In the genomic region with DNA sequence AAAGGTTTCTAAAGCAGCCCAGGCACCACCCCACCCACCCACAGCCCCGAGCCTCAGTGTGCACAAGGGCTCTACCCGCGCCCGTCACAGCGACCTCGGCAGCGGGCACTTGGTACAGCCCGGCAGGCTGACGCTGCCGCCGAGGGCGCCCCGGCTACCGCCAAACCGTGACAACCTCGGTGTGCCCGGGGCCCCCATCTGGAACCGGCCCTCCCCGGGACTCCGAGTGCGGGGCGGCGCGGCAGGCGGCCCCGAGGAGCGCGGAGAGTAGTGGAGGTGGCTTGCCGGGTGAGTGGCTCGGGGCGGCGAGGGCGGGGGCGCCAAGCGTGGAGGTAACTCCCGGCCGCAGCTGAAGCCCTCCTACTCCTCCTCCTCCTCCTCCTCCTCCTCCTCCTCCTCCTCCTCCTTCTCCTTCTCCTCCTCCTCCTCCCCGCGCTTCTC, we compare ENCODE assay signal across 8 cellular contexts. TPM values are rescaled to one million over a fixed set of nuclear protein-coding genes. Genes with fewer than 3 reads are reported as not detected.
A peak's percentile ranks its signal among the peaks of the same experiment; 100 is the strongest.
DNase-seq lines count a peak whose midpoint lies in the region; ATAC-seq and TF ChIP-seq lines count a peak whose summit lies in the region.

Gene ISM1 (plus strand): TSS at position 418 of the 441 bp plus-strand sequence. CDS start 503 bp downstream, outside the sequence.

- H3K9me3 ChIP-seq in testis: no peaks in the 10 kb centered on the region

- no peaks in the 10 kb centered on the region for H3K9me3 Mint-ChIP-seq in effector memory CD8-positive, alpha-beta T cell

- H3K4me1 Mint-ChIP-seq in effector memory CD8-positive, alpha-beta T cell (ENCODE audit: low read depth in 2 of 2): peaks cover 4 to 6% of the 10 kb centered on the region in 2 donors

- DNase-seq in COR-L47 (lab: John Stamatoyannopoulos, UW) (peak; percentile 47), myocyte (ENCODE audit: low read depth) (peak; percentile 26), testis (peak; percentile 15), G401 (ENCODE audit: low spot score) (no peak), occipital lobe (lab: John Stamatoyannopoulos, UW) (no peak)
- DNase-seq in effector memory CD8-positive, alpha-beta T cell: peak in 1 of 3 experiments; percentile 7

- no peak within 1 kb of the TSS for H3K27ac ChIP-seq in testis

- peak; percentile 15 for ATAC-seq in HG02610 (IDR thresholded peaks at IDR 0.05; ENCODE audit: unreplicated experiment)
- peak; percentile 25 to 38 for ATAC-seq in activated CD4-positive, CD25-positive, alpha-beta regulatory T cell treated with anti-CD3 and anti-CD28 coated beads, Interleukin-2, amount 50 U/mL, for 24 hours
- ATAC-seq in effector memory CD8-positive, alpha-beta T cell (replicated peaks): peak; percentile 32

- H3K4me1 ChIP-seq in testis: peaks cover 10% of the 10 kb centered on the region

- no peak for TF ChIP-seq POLR2A in testis (IDR thresholded peaks at IDR 0.05)

- peak within 1 kb of the TSS; percentile 40 to 60 for H3K4me3 ChIP-seq in testis

- in situ Hi-C loops in G401 (cut with HindIII; ENCODE audit: low sequenced_read_pairs): no loop called here

- no peaks in the 10 kb centered on the region for H3K36me3 ChIP-seq in testis (ENCODE audit: low read depth, missing control alignments)

- H3K27me3 ChIP-seq in testis: no peaks in the 10 kb centered on the region

- TF ChIP-seq CTCF in testis (IDR thresholded peaks at IDR 0.05): no peak

- H3K27ac Mint-ChIP-seq in effector memory CD8-positive, alpha-beta T cell: peak within 1 kb of the TSS in 1 of 2 donors; percentile 19

- peaks cover 38 to 55% of the 10 kb centered on the region in 2 donors for H3K27me3 Mint-ChIP-seq in effector memory CD8-positive, alpha-beta T cell

- intact Hi-C loops in testis (cut with DNase I; ENCODE audit: low total_unique reads): no loop called here

- peaks cover 2% of the 10 kb centered on the region for H3K36me3 Mint-ChIP-seq in effector memory CD8-positive, alpha-beta T cell (ENCODE audit: insufficient read depth)

- H3K4me3 Mint-ChIP-seq in effector memory CD8-positive, alpha-beta T cell: peak within 1 kb of the TSS; percentile 81

- WGBS in testis, 2 donors: 0% methylated on average over 31 of the region's 39 CpGs; no CpG with 5 or more reads in 1 of the 2 donors

RNA-seq across cellular contexts. Expression of gene ISM1, which starts in this region (rescaled TPM):
- total RNA-seq in myocyte (not detected in 2 replicates), testis (under 1 TPM; 0.50 to 0.55 TPM), occipital lobe (1.6 TPM)
- 0.03 TPM for polyA plus RNA-seq in myocyte (2012)
- polyA plus RNA-seq in testis (ENCODE audit: insufficient read depth, low read depth, low replicate concordance): 1.3 TPM
- total RNA-seq in G401 (2014; rRNA removed; shearing (Covaris generic)): not detected in 2 replicates

Comparison
In these comparisons a context has a peak if more than half of its experiments do, and no peak if none do; other contexts are left out.
1. Peak in DNase-seq in myocyte; RNA of the gene not detected or under 1 TPM.
2. DNase-seq: peak in COR-L47 (single experiment) and testis (single experiment); none in G401 (single experiment) and occipital lobe (single experiment).
3. Peak in every context shown above with its lines, with median percentiles within 50 percentile points of each other: ATAC-seq.